Comparison of ENCODE assay signal across 1 cellular context in the genomic region with DNA sequence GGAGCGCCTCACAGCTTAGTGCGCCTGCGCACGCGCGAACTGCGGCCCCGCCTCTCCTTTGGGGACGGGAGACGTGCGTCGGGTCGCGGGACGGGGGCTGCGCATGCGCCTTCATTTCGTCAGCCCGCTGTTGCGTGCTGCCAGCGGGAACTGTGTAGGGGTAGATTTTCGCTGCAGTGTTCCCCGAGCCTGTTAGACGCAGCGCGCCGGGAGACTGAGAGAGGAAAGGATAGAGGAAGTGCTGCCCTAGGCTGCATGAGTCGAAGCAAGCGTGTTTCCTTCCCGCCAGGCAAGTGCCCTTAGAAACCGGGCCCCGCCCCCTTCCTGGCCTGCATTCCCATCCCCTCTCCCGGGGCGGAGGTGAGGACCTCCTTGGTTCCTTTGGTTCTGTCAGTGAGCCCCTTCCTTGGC.
TF ChIP-seq lines count a peak whose summit lies in the region.

No MANE protein-coding gene starts in this region.

TF ChIP-seq in SK-N-SH, 30 proteins besides CTCF, POLR2A, EP300 and RAD21 (continued from another document):
- TF ChIP-seq REST (IDR thresholded peaks at IDR 0.05; ENCODE audit: low read depth, low read length) (no peak), JUND (IDR thresholded peaks at IDR 0.05) (no peak), MEF2A (IDR thresholded peaks at IDR 0.05; ENCODE audit: borderline replicate concordance, low read depth) (no peak), POLR2AphosphoS5 (IDR thresholded peaks at IDR 0.05; ENCODE audit: low read depth, low read length) (peak; percentile 71), YY1 (IDR thresholded peaks at IDR 0.05; ENCODE audit: low read depth) (no peak), NFIC (IDR thresholded peaks at IDR 0.05; ENCODE audit: borderline replicate concordance) (no peak), GABPA (IDR thresholded peaks at IDR 0.05; ENCODE audit: low read depth) (no peak; the same call in 1 of the 2 replicates), SMC3 (IDR thresholded peaks at IDR 0.05; ENCODE audit: low read depth, low read length) (no peak), TCF12 (IDR thresholded peaks at IDR 0.05) (no peak), FOXJ3 (CRISPR knock-in tag; IDR thresholded peaks at IDR 0.05) (no peak), ELF1 (IDR thresholded peaks at IDR 0.05) (no peak), RCOR1 (IDR thresholded peaks at IDR 0.05; ENCODE audit: low read length) (no peak), USF2 (IDR thresholded peaks at IDR 0.05; ENCODE audit: borderline replicate concordance, low read depth, low read length) (no peak)
- TF ChIP-seq, protein P1, sequence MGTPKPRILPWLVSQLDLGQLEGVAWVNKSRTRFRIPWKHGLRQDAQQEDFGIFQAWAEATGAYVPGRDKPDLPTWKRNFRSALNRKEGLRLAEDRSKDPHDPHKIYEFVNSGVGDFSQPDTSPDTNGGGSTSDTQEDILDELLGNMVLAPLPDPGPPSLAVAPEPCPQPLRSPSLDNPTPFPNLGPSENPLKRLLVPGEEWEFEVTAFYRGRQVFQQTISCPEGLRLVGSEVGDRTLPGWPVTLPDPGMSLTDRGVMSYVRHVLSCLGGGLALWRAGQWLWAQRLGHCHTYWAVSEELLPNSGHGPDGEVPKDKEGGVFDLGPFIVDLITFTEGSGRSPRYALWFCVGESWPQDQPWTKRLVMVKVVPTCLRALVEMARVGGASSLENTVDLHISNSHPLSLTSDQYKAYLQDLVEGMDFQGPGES (IDR thresholded peaks at IDR 0.05; ENCODE audit: low read depth, low read length), result no peak
- TF ChIP-seq, protein P2, sequence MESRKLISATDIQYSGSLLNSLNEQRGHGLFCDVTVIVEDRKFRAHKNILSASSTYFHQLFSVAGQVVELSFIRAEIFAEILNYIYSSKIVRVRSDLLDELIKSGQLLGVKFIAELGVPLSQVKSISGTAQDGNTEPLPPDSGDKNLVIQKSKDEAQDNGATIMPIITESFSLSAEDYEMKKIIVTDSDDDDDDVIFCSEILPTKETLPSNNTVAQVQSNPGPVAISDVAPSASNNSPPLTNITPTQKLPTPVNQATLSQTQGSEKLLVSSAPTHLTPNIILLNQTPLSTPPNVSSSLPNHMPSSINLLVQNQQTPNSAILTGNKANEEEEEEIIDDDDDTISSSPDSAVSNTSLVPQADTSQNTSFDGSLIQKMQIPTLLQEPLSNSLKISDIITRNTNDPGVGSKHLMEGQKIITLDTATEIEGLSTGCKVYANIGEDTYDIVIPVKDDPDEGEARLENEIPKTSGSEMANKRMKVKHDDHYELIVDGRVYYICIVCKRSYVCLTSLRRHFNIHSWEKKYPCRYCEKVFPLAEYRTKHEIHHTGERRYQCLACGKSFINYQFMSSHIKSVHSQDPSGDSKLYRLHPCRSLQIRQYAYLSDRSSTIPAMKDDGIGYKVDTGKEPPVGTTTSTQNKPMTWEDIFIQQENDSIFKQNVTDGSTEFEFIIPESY (IDR thresholded peaks at IDR 0.05; ENCODE audit: borderline replicate concordance, low read depth), result no peak
- TF ChIP-seq, protein P3, sequence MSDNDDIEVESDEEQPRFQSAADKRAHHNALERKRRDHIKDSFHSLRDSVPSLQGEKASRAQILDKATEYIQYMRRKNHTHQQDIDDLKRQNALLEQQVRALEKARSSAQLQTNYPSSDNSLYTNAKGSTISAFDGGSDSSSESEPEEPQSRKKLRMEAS (IDR thresholded peaks at IDR 0.05; ENCODE audit: low read depth), result no peak
